ENCODE assay signal across 10 cellular contexts in the genomic region with DNA sequence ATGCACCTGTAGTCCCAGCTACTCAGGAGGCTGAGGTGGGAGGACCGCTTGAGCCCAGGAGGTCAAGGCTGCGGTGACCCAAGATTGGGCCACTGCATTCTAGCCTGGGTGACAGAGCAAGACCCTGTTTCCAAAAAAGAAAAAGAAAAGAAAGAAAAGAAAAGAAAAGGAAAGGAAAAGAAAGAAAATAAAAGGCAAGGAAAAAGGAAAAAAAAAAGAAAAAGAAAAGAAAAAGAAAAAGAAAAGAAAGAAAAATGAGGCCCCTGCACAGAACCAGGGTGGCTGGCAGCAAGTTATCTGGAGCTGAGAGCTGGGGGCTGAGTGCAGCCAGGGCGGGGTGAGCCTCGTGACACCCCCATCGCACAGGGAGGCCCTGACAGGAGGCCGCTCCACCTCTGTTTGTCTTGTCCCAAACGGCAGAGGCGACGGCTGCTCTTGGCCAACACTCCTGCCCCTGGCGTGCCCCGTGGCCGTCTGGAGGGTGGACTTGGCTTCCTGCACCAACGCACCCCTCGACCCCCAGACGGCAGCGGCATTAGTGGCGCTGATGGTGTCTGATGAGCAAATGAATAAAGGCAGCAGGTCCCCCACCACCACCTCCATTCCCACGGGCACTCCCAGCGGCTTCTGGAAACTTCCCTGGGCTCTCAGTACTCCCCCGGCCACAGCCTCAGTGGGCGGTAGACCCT. TPM values are rescaled to one million over a fixed set of nuclear protein-coding genes. Genes with fewer than 3 reads are reported as not detected.
A peak's percentile ranks its signal among the peaks of the same experiment; 100 is the strongest.
DNase-seq lines count a peak whose midpoint lies in the region; ATAC-seq and TF ChIP-seq lines count a peak whose summit lies in the region.
"Had no signal": no experiment of that assay in that cellular context is flagged by ENCODE, and none has a peak within 500 bp of the region (broad histone marks: within the 10 kb centered on the region; RNA-seq: fewer than 3 reads in every experiment).

No MANE protein-coding gene starts in this region.

- DNase-seq in right atrium auricular region (ENCODE audit: low spot score) = no peak
- no peak for DNase-seq in osteocyte (ENCODE audit: extremely low spot score, unreplicated experiment)
- DNase-seq in glomerular visceral epithelial cell (ENCODE audit: extremely low spot score) = no peak
- no peak for DNase-seq in head of caudate nucleus
- no peak for DNase-seq in DMS153 (lab: John Stamatoyannopoulos, UW)

- H3K9me3 ChIP-seq in BLaER1 (peaks cover 24% of the 10 kb centered on the region), right atrium auricular region (no peaks in the 10 kb centered on the region)
- H3K9me3 ChIP-seq: ovary had no signal

- peak overlapping the region; percentile 98 for H3K4me2 ChIP-seq in BLaER1

- peak overlapping the region; percentile 47 for H3K4me3 Mint-ChIP-seq in osteocyte (ENCODE audit: unreplicated experiment)

- no peaks in the 10 kb centered on the region for H3K9me3 Mint-ChIP-seq in osteocyte (ENCODE audit: unreplicated experiment)

- no peak overlapping the region for H3K27ac Mint-ChIP-seq in osteocyte (ENCODE audit: unreplicated experiment)

- peaks cover 10% of the 10 kb centered on the region for H3K4me1 Mint-ChIP-seq in osteocyte (ENCODE audit: unreplicated experiment)

- no peak overlapping the region for H3K9ac ChIP-seq in BLaER1

- H4K20me1 ChIP-seq in BLaER1 = peaks cover 70% of the 10 kb centered on the region

- no peak for ATAC-seq in GM18505 (IDR thresholded peaks at IDR 0.05; ENCODE audit: unreplicated experiment)

- H3K4me1 ChIP-seq in BLaER1 = peaks cover 56% of the 10 kb centered on the region
- H3K4me1 ChIP-seq in right atrium auricular region = peaks cover 0 to 32% of the 10 kb centered on the region in 2 donors

- H3K36me3 Mint-ChIP-seq in osteocyte (ENCODE audit: unreplicated experiment) = no peaks in the 10 kb centered on the region

- no peak for TF ChIP-seq POLR2A in GM18505 (IDR thresholded peaks at IDR 0.05; ENCODE audit: borderline replicate concordance, extremely low read depth, insufficient read depth, insufficient read length)

- intact Hi-C loops in head of caudate nucleus (cut with DNase I) = no loop called here

- H3K27me3 ChIP-seq in BLaER1 = peaks cover 18% of the 10 kb centered on the region; the same call in 1 of the 2 replicates
- no peaks in the 10 kb centered on the region for H3K27me3 ChIP-seq in right atrium auricular region
- H3K27me3 ChIP-seq: cardiac muscle cell, ovary had no signal

- H3K36me3 ChIP-seq in BLaER1 = peaks cover 24% of the 10 kb centered on the region
- no peaks in the 10 kb centered on the region for H3K36me3 ChIP-seq in right atrium auricular region
- H3K36me3 ChIP-seq: cardiac muscle cell, ovary had no signal

- TF ChIP-seq CTCF in VCaP (conservative IDR thresholded peaks at IDR 0.05) (no peak), right atrium auricular region (IDR thresholded peaks at IDR 0.05) (no peak), osteocyte (IDR thresholded peaks at IDR 0.05) (no peak)

- H3K27ac ChIP-seq in BLaER1 (no peak overlapping the region), VCaP (peak overlapping the region; percentile 60; the same call in 1 of the 2 replicates), right atrium auricular region (peak overlapping the region; percentile 29 to 66)
- H3K27ac ChIP-seq: cardiac muscle cell had no signal

- H3K27me3 Mint-ChIP-seq in osteocyte (ENCODE audit: unreplicated experiment) = no peaks in the 10 kb centered on the region

- no peak overlapping the region for H3K4me3 ChIP-seq in BLaER1
- peak overlapping the region; percentile 8 to 54 for H3K4me3 ChIP-seq in right atrium auricular region

RNA-seq across cellular contexts. Expression of gene EXD3, which starts 16.7 kb away (rescaled TPM):
- total RNA-seq in right atrium auricular region = 1 to 10 TPM; 5.9 to 6.0 TPM
- 20.0 and 21.5 TPM in 2 replicates for total RNA-seq in osteocyte

RNA-seq across cellular contexts. Expression of gene NOXA1, which starts 17.0 kb away (rescaled TPM):
- total RNA-seq in right atrium auricular region (1 to 10 TPM in 1 of 2 donors, under 1 TPM in 1; 0.94 to 3.4 TPM), osteocyte (1.0 and 1.5 TPM in 2 replicates)

RNA-seq across cellular contexts. Expression of gene ENTPD8, which starts 34.9 kb away (rescaled TPM):
- not detected for total RNA-seq in right atrium auricular region
- total RNA-seq in osteocyte = 0.16 and 0.24 TPM in 2 replicates

RNA-seq across cellular contexts. Expression of gene NSMF, which starts 52.9 kb away (rescaled TPM):
- total RNA-seq in right atrium auricular region = 10 to 100 TPM; 16.2 to 26.2 TPM
- 93.1 and 103 TPM in 2 replicates for total RNA-seq in osteocyte
